23 cellular contexts compared by ENCODE assay signal in the genomic region with DNA sequence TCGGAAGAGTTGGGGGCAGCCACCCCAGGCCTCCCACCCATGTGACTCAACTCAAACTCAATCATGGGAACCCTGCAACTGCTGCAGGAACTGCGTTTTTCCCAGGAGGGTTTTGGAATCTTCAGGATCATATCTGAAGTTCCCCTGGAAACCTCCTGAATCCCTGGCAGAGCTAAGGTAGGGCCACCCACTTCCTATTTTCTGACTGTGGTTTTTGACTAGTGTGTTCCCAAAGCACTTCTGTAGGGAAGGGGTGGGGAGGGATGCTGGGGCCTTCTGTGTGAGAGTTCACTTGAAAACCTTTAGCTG.
DNase-seq lines count a peak whose midpoint lies in the region; ATAC-seq, FAIRE-seq and TF ChIP-seq lines count a peak whose summit lies in the region.
"Had no signal": no experiment of that assay in that cellular context is flagged by ENCODE, and none has a peak within 500 bp of the region (broad histone marks: within the 10 kb centered on the region; RNA-seq: fewer than 3 reads in every experiment).

No MANE protein-coding gene starts in this region.

- no peak for ATAC-seq in left lobe of liver
- no peak for ATAC-seq in HG03442 (IDR thresholded peaks at IDR 0.05; ENCODE audit: unreplicated experiment)
- ATAC-seq: PC-3 had no signal

- FAIRE-seq in HTR-8/SVneo (lab: Jason Lieb, UNC): no peak
- FAIRE-seq: H54 had no signal

- peak; percentile 19 for DNase-seq in activated CD8-positive, alpha-beta memory T cell treated with anti-CD3 and anti-CD28 coated beads for 24 hours
- DNase-seq in activated CD8-positive, alpha-beta memory T cell treated with anti-CD3 and anti-CD28 coated beads, Interleukin-2, amount 50 U/mL, for 48 hours: no peak
- peak; percentile 1 for DNase-seq in activated CD8-positive, alpha-beta memory T cell treated with anti-CD3 and anti-CD28 coated beads, Interleukin-2, amount 50 U/mL, for 4 hours
- peak; percentile 15 for DNase-seq in left lobe of liver (ENCODE audit: low spot score)
- peak; percentile 55 for DNase-seq in type B pancreatic cell (ENCODE audit: extremely low spot score, unreplicated experiment)
- DNase-seq in activated CD4-positive, alpha-beta T cell treated with anti-CD3 and anti-CD28 coated beads, Interleukin-2, amount 50 U/mL, for 4 hours: no peak
- DNase-seq in HTR-8/SVneo (ENCODE audit: insufficient read length, low spot score): no peak
- DNase-seq: Calu3; CD4-positive, alpha-beta memory T cell; DMS79 treated with DMSO at 0.1 percent for 48 hours; Kasumi-1; MM.1S; NCI-H1092; NCI-H1436 treated with DMSO at 0.1 percent for 48 hours; NCI-H2029 treated with DMSO at 0.1 percent for 48 hours; NCI-H2171; NCI-H526; PC-3; RPMI8226; SIG-M5 had no signal

- peaks cover 11% of the 10 kb centered on the region for H3K27me3 Mint-ChIP-seq in type B pancreatic cell
- H3K27me3 Mint-ChIP-seq: CD4-positive, alpha-beta memory T cell had no signal

- no peaks in the 10 kb centered on the region for H3K36me3 Mint-ChIP-seq in type B pancreatic cell
- H3K36me3 Mint-ChIP-seq: CD4-positive, alpha-beta memory T cell; IgD-negative memory B cell had no signal

- H3K4me3 Mint-ChIP-seq in type B pancreatic cell: no peak overlapping the region
- H3K4me3 Mint-ChIP-seq: CD4-positive, alpha-beta memory T cell; IgD-negative memory B cell had no signal

- no peaks in the 10 kb centered on the region for H3K9me3 Mint-ChIP-seq in type B pancreatic cell
- H3K9me3 Mint-ChIP-seq: CD4-positive, alpha-beta memory T cell; IgD-negative memory B cell had no signal

- TF ChIP-seq CTCF in type B pancreatic cell (conservative IDR thresholded peaks at IDR 0.05): no peak

- peaks cover 18% of the 10 kb centered on the region for H3K4me1 Mint-ChIP-seq in type B pancreatic cell (ENCODE audit: unreplicated experiment)
- H3K4me1 Mint-ChIP-seq: CD4-positive, alpha-beta memory T cell; IgD-negative memory B cell had no signal

- no peak overlapping the region for H3K27ac Mint-ChIP-seq in type B pancreatic cell
- H3K27ac Mint-ChIP-seq: CD4-positive, alpha-beta memory T cell; IgD-negative memory B cell had no signal

Comparison
In these comparisons a context has a peak if more than half of its experiments do, and no peak if none do; other contexts are left out.
1. DNase-seq: peak in activated CD8-positive, alpha-beta memory T cell treated with anti-CD3 and anti-CD28 coated beads for 24 hours (single experiment), activated CD8-positive, alpha-beta memory T cell treated with anti-CD3 and anti-CD28 coated beads, Interleukin-2, amount 50 U/mL, for 4 hours (single experiment), left lobe of liver (single experiment) and type B pancreatic cell (single experiment); none in activated CD8-positive, alpha-beta memory T cell treated with anti-CD3 and anti-CD28 coated beads, Interleukin-2, amount 50 U/mL, for 48 hours (single experiment), activated CD4-positive, alpha-beta T cell treated with anti-CD3 and anti-CD28 coated beads, Interleukin-2, amount 50 U/mL, for 4 hours (0 of 2) and HTR-8/SVneo (single experiment).